In genomic region chr4:141077611-141078225, GRCh38 we compare ENCODE assay signal across 23 cellular contexts. TPM values are rescaled to one million over a fixed set of nuclear protein-coding genes. Genes with fewer than 3 reads are reported as not detected.
DNase-seq lines count a peak whose midpoint lies in the region; ATAC-seq and TF ChIP-seq lines count a peak whose summit lies in the region.
"Had no signal": no experiment of that assay in that cellular context is flagged by ENCODE, and none has a peak within 500 bp of the region (broad histone marks: within the 10 kb centered on the region; RNA-seq: fewer than 3 reads in every experiment).

No MANE protein-coding gene starts in this region.

- in situ Hi-C loops in HAP-1 (cut with MboI; ENCODE audit: low sequenced_read_pairs): no loop called here

- DNase-seq in BE2C (peak; percentile 32), HAP-1 (ENCODE audit: low spot score in 2 of 2) (peak; percentile 78 to 87), left ventricle myocardium superior (peak; percentile 38), germinal center (ENCODE audit: low spot score) (no peak), aorta (no peak), ecto neural progenitor cell (ENCODE audit: low spot score) (no peak)
- no peak for DNase-seq in stimulated activated CD4-positive, alpha-beta T cell treated with anti-CD3 and anti-CD28 coated beads, Interleukin-4, amount 100 ng/mL, for 24 hours
- DNase-seq: activated CD4-positive, alpha-beta T cell treated with anti-CD3 and anti-CD28 coated beads for 48 hours; activated gamma-delta T cell; activated naive CD8-positive, alpha-beta T cell treated with anti-CD3 and anti-CD28 coated beads, Interleukin-2, amount 10 ng/mL, durations not matched to agents 7 days and 5 days; activated T-cell treated with anti-CD3 and anti-CD28 coated beads, Interleukin-2, amount 50 U/mL, for 1 hour; Calu3; effector CD4-positive, alpha-beta T cell; mammary epithelial cell; NCI-H1694 treated with DMSO at 0.1 percent for 48 hours; NCI-H345; NCI-H82; OCI-M1; sigmoid colon; stimulated activated naive B cell treated with anti-CD40 and anti-IgM and Interleukin-4, amounts not matched to agents 10 μg/mL and 1 μg/mL and 100 μg/mL, for 72 hours had no signal

- 52 to 59% methylated on average over 1 of the region's 1 CpG for WGBS in aorta, 2 donors

- H3K27me3 ChIP-seq in BE2C (no peaks in the 10 kb centered on the region), HAP-1 (ENCODE audit: low read depth) (no peaks in the 10 kb centered on the region), OCI-LY3 (ENCODE audit: low read depth, low read length) (no peaks in the 10 kb centered on the region), aorta (ENCODE audit: control insufficient read depth in 1 of 2, insufficient read depth in 2 of 2, low read length in 1 of 2) (no peaks in the 10 kb centered on the region)
- H3K27me3 ChIP-seq: sigmoid colon had no signal

- H3K9ac ChIP-seq in OCI-LY3 (ENCODE audit: low read length): no peak overlapping the region
- H3K9ac ChIP-seq: KMS-11 had no signal

- H3K4me1 ChIP-seq in BE2C (peaks cover 28% of the 10 kb centered on the region), HAP-1 (peaks cover 29% of the 10 kb centered on the region), OCI-LY3 (ENCODE audit: low read length) (peaks cover 4% of the 10 kb centered on the region; the same call in 1 of the 2 replicates), aorta (ENCODE audit: control insufficient read depth in 1 of 2, insufficient read depth in 2 of 2, low read length in 2 of 2) (peaks cover 5 to 7% of the 10 kb centered on the region in 2 donors)

- TF ChIP-seq CTCF in BE2C (IDR thresholded peaks at IDR 0.05; ENCODE audit: low read depth, low read length) (peak; percentile 22; the same call in 1 of the 2 replicates), OCI-LY3 (IDR thresholded peaks at IDR 0.05; ENCODE audit: low read depth, low read length) (no peak)

- H3K9me3 ChIP-seq in BE2C (no peaks in the 10 kb centered on the region), HAP-1 (no peaks in the 10 kb centered on the region), OCI-LY3 (ENCODE audit: insufficient read depth, low read length) (no peaks in the 10 kb centered on the region), aorta (ENCODE audit: control insufficient read depth, low read length) (no peaks in the 10 kb centered on the region)
- H3K9me3 ChIP-seq: sigmoid colon had no signal

- H3K36me3 ChIP-seq in BE2C (no peaks in the 10 kb centered on the region), HAP-1 (replicated peaks) (no peaks in the 10 kb centered on the region), OCI-LY3 (replicated peaks; ENCODE audit: low read depth, low read length) (no peaks in the 10 kb centered on the region), aorta (ENCODE audit: control insufficient read depth in 1 of 2, insufficient read depth in 2 of 2, low read length in 1 of 2) (no peaks in the 10 kb centered on the region)
- H3K36me3 ChIP-seq: sigmoid colon had no signal

- no peaks in the 10 kb centered on the region for H4K20me1 ChIP-seq in OCI-LY3 (ENCODE audit: insufficient read depth, low read length)

- H3K27ac ChIP-seq in OCI-LY3 (ENCODE audit: low read length): no peak overlapping the region
- no peak overlapping the region for H3K27ac ChIP-seq in aorta (ENCODE audit: low read depth in 1 of 2, low read length in 2 of 2)
- H3K27ac ChIP-seq: KMS-11 had no signal

- no peak overlapping the region for H2AFZ ChIP-seq in OCI-LY3 (ENCODE audit: low read depth, low read length)

- peak overlapping the region; percentile 3; the same call in 1 of the 2 replicates for H3K4me2 ChIP-seq in OCI-LY3 (ENCODE audit: low read length)
- H3K4me2 ChIP-seq: KMS-11 had no signal

- ATAC-seq in left ventricle myocardium superior: peak; percentile 51
- no peak for ATAC-seq in aorta (ENCODE audit: low FRiP score)
- ATAC-seq: GM12878; stimulated activated naive B cell treated with anti-CD40 and anti-IgM and Interleukin-4, amounts not matched to agents 10 μg/mL and 1 μg/mL and 100 μg/mL, for 72 hours had no signal

- no peaks in the 10 kb centered on the region for H3K79me2 ChIP-seq in OCI-LY3 (ENCODE audit: low read length)

- H3K4me3 ChIP-seq in BE2C (ENCODE audit: low read depth, low read length) (no peak overlapping the region), HAP-1 (no peak overlapping the region), OCI-LY3 (ENCODE audit: low read length) (no peak overlapping the region), aorta (ENCODE audit: low read length in 2 of 2) (no peak overlapping the region)
- H3K4me3 ChIP-seq: GM12878, sigmoid colon had no signal

- intact Hi-C loops in left ventricle myocardium superior (cut with micrococcal nuclease) (no loop called here), aorta (cut with DNase I) (no loop called here)

RNA-seq across cellular contexts. Expression of gene RNF150, which starts 55.6 kb away (rescaled TPM):
- 17.3 TPM for polyA plus RNA-seq in BE2C (2012; ENCODE audit: insufficient read depth, insufficient read length, low read depth)
- 57.1 TPM for total RNA-seq in left ventricle myocardium superior
- total RNA-seq in aorta: 10 to 100 TPM; 18.4 to 22.8 TPM
- polyA plus RNA-seq in aorta: 1 to 10 TPM; 2.0 to 2.8 TPM
- total RNA-seq: activated naive CD8-positive, alpha-beta T cell treated with anti-CD3 and anti-CD28 coated beads, Interleukin-2, amount 10 ng/mL, durations not matched to agents 7 days and 5 days had no signal

Comparison
In these comparisons a context has a peak if more than half of its experiments do, and no peak if none do; other contexts are left out.
1. DNase-seq: peak in BE2C (single experiment), HAP-1 (2 of 2) and left ventricle myocardium superior (single experiment); none in germinal center (single experiment), aorta (0 of 2), ecto neural progenitor cell (single experiment) and stimulated activated CD4-positive, alpha-beta T cell treated with anti-CD3 and anti-CD28 coated beads, Interleukin-4, amount 100 ng/mL, for 24 hours (single experiment).